In the genomic region with DNA sequence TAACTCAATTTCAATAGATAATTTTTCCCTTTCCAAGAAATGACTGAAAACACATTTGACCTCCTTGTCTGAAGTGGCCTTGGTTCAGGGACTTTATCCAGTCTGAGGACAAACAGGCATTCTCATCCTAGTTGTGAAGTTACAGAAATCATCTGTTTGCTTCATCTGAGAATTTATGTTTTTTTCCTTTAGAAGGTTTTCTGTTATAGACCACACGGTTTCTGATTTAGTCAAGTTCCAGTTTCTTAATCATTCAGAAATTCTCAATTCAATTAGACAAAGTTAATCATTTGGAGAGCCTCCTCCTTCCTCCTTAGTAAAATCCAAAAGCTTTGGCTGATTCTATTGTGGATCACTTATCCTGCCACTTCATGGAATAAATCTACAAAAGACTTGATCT, we compare ENCODE assay signal across 17 cellular contexts.
DNase-seq lines count a peak whose midpoint lies in the region; ATAC-seq lines count a peak whose summit lies in the region.
"Had no signal": no experiment of that assay in that cellular context is flagged by ENCODE, and none has a peak within 500 bp of the region (broad histone marks: within the 10 kb centered on the region; RNA-seq: fewer than 3 reads in every experiment).

No MANE protein-coding gene starts in this region.

- peak overlapping the region; percentile 77 for H3K27ac Mint-ChIP-seq in activated naive CD4-positive, alpha-beta T cell treated with anti-CD3 and anti-CD28 coated beads for 36 hours
- H3K27ac Mint-ChIP-seq: IgD-negative memory B cell, naive B cell had no signal

- H3K9me3 Mint-ChIP-seq in activated naive CD4-positive, alpha-beta T cell treated with anti-CD3 and anti-CD28 coated beads for 36 hours: peaks cover 7% of the 10 kb centered on the region

- no peak for DNase-seq in activated naive CD4-positive, alpha-beta T cell treated with anti-CD3 and anti-CD28 coated beads for 36 hours
- no peak for DNase-seq in activated naive CD4-positive, alpha-beta T cell treated with anti-CD3 and anti-CD28 coated beads, Interleukin-2, amount 50 U/mL, for 16 hours
- DNase-seq in stimulated activated naive CD8-positive, alpha-beta T cell treated with anti-CD3 and anti-CD28 coated beads, Interleukin-15, Interleukin-2, amounts not matched to agents 100 U/mL and 50 U/mL, for 24 hours: no peak
- DNase-seq in NCI-H82 treated with DMSO at 0.1 percent for 48 hours (lab: John Stamatoyannopoulos, UW; ENCODE audit: unreplicated experiment): no peak
- no peak for DNase-seq in NCI-H2227 (lab: John Stamatoyannopoulos, UW; ENCODE audit: unreplicated experiment)
- DNase-seq: colonic mucosa, DMS79, esophagus squamous epithelium, hypothalamus, left ventricle myocardium superior, naive B cell, NCI-H1092 treated with DMSO at 0.1 percent for 48 hours, right cardiac atrium had no signal

- peaks cover 5% of the 10 kb centered on the region for H3K36me3 Mint-ChIP-seq in activated naive CD4-positive, alpha-beta T cell treated with anti-CD3 and anti-CD28 coated beads for 36 hours (ENCODE audit: low read depth)
- H3K36me3 Mint-ChIP-seq: IgD-negative memory B cell, naive B cell had no signal

- ATAC-seq in HG02588 (IDR thresholded peaks at IDR 0.05; ENCODE audit: unreplicated experiment): peak; percentile 42
- peak; percentile 51 for ATAC-seq in HG03378 (IDR thresholded peaks at IDR 0.05; ENCODE audit: unreplicated experiment)
- peak; percentile 36 for ATAC-seq in stimulated activated naive CD8-positive, alpha-beta T cell treated with anti-CD3 and anti-CD28 coated beads, Interleukin-15, Interleukin-2, amounts not matched to agents 100 U/mL and 50 U/mL, for 24 hours
- no peak for ATAC-seq in HG03139 (IDR thresholded peaks at IDR 0.05; ENCODE audit: unreplicated experiment)
- ATAC-seq: left ventricle myocardium superior had no signal

- intact Hi-C loops in activated naive CD4-positive, alpha-beta T cell treated with anti-CD3 and anti-CD28 coated beads for 36 hours (cut with micrococcal nuclease): loop anchor here (1.0 to 5.0 kb wide), 7 partner anchors 8 to 1080 kb away; no protein-coding TSS in a partner anchor

- CTCF ChIA-PET in activated naive CD4-positive, alpha-beta T cell treated with anti-CD3 and anti-CD28 coated beads for 36 hours (lab: Charles Lee): interaction anchor here (1.2 to 3.5 kb wide), 3 partner anchors 8 to 54 kb away, joined by 6 to 15 read pairs (median 9); no protein-coding TSS in a partner anchor

- H3K27me3 Mint-ChIP-seq in activated naive CD4-positive, alpha-beta T cell treated with anti-CD3 and anti-CD28 coated beads for 36 hours (ENCODE audit: low read depth): no peaks in the 10 kb centered on the region
- H3K27me3 Mint-ChIP-seq: IgD-negative memory B cell had no signal

- peak overlapping the region; percentile 4 for H3K4me3 Mint-ChIP-seq in activated naive CD4-positive, alpha-beta T cell treated with anti-CD3 and anti-CD28 coated beads for 36 hours
- H3K4me3 Mint-ChIP-seq: IgD-negative memory B cell, naive B cell had no signal

- H3K4me1 Mint-ChIP-seq in activated naive CD4-positive, alpha-beta T cell treated with anti-CD3 and anti-CD28 coated beads for 36 hours (ENCODE audit: low read depth): peaks cover 61% of the 10 kb centered on the region
- H3K4me1 Mint-ChIP-seq: IgD-negative memory B cell, naive B cell had no signal
